8 cellular contexts compared by ENCODE assay signal in the genomic region with DNA sequence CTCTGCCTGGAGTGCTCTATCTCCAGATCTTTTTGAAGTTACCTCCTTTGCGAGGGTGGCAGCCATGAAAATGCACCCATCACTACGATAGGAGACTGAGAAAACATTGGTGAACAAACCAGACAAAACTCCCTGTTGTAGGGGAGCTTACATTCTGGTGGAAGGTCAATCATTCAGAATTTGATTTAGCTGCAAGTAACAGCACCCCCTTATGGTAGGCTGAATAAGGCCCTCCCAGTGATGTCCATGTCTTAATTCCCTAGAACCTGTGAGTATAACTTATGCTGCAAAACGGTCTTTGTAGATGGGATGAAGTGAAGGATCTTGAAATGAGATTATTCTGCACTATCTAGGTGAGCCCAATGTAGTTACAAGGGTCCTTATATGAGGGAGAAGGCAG. TPM values are rescaled to one million over a fixed set of nuclear protein-coding genes. Genes with fewer than 3 reads are reported as not detected.
DNase-seq lines count a peak whose midpoint lies in the region; ATAC-seq, FAIRE-seq and TF ChIP-seq lines count a peak whose summit lies in the region.

No MANE protein-coding gene starts in this region.

- no peak overlapping the region for H3K18ac ChIP-seq in mesenchymal stem cell (ENCODE audit: low read depth in 1 of 2, low read length in 2 of 2)

- no peaks in the 10 kb centered on the region for H4K20me1 ChIP-seq in astrocyte (ENCODE audit: insufficient read depth, low read length)

- TF ChIP-seq CTCF in AG04449 (IDR thresholded peaks at IDR 0.05; ENCODE audit: insufficient read depth, low read length, missing control alignments) (peak; percentile 22), astrocyte (IDR thresholded peaks at IDR 0.05; ENCODE audit: insufficient read depth, low read depth, low read length) (peak; percentile 50)

- no peak overlapping the region for H2AK5ac ChIP-seq in mesenchymal stem cell (ENCODE audit: low read length, severe bottlenecking)

- no peak overlapping the region for H2BK5ac ChIP-seq in mesenchymal stem cell (ENCODE audit: low read depth, low read length, poor library complexity, severe bottlenecking)

- no peak overlapping the region for H2BK12ac ChIP-seq in mesenchymal stem cell (ENCODE audit: low read length in 2 of 2)

- no peak overlapping the region for H4K8ac ChIP-seq in mesenchymal stem cell (ENCODE audit: low read length)

- no peak for FAIRE-seq in astrocyte (lab: Jason Lieb, UNC)

- H3K14ac ChIP-seq in mesenchymal stem cell (ENCODE audit: low read length in 2 of 2) = no peak overlapping the region

- H3K4me2 ChIP-seq in astrocyte (ENCODE audit: low read length) (no peak overlapping the region), mesenchymal stem cell (ENCODE audit: low read length, poor library complexity, severe bottlenecking) (no peak overlapping the region)

- H3K4me3 ChIP-seq in AG04449 (ENCODE audit: low read depth, low read length) (no peak overlapping the region), astrocyte (ENCODE audit: insufficient read depth, low read depth, low read length) (no peak overlapping the region), mesenchymal stem cell (ENCODE audit: insufficient read depth in 1 of 2, low read depth in 1 of 2, low read length in 2 of 2) (no peak overlapping the region)

- peaks cover 5% of the 10 kb centered on the region for H3K9me3 Mint-ChIP-seq in astrocyte (ENCODE audit: unreplicated experiment)

- 66% methylated on average over 3 of the region's 3 CpGs for WGBS in mesenchymal stem cell

- H3K36me3 Mint-ChIP-seq in astrocyte (ENCODE audit: low read depth, unreplicated experiment) = no peaks in the 10 kb centered on the region

- H4K91ac ChIP-seq in mesenchymal stem cell (ENCODE audit: low read length) = no peak overlapping the region

- H2BK15ac ChIP-seq in mesenchymal stem cell (ENCODE audit: low read depth, poor library complexity, severe bottlenecking) = no peak overlapping the region

- H3K79me1 ChIP-seq in mesenchymal stem cell (replicated peaks; ENCODE audit: low read length, poor library complexity, severe bottlenecking) = peaks cover 2% of the 10 kb centered on the region

- CTCF ChIA-PET in AG04449 (lab: Yijun Ruan, JAX) = interaction anchor here (0.7 to 1.8 kb wide), 3 partner anchors 8 to 55 kb away, joined by 3 to 6 read pairs (median 4); no protein-coding TSS in a partner anchor

- no peak overlapping the region for H3K4ac ChIP-seq in mesenchymal stem cell (ENCODE audit: low read depth in 1 of 2, low read length in 2 of 2)

- POLR2A ChIA-PET in AG04449 (lab: Yijun Ruan, JAX) = no interaction called here

- no peaks in the 10 kb centered on the region for H3K79me2 ChIP-seq in astrocyte (ENCODE audit: insufficient read depth, low read length)

- H3K9me3 ChIP-seq in astrocyte (ENCODE audit: insufficient read depth, low read depth, low read length) (no peaks in the 10 kb centered on the region), mesenchymal stem cell (ENCODE audit: control insufficient read depth, low read length) (no peaks in the 10 kb centered on the region)

- H2AFZ ChIP-seq in astrocyte (ENCODE audit: low read depth, low read length) = no peak overlapping the region
- H2AFZ ChIP-seq in mesenchymal stem cell (ENCODE audit: low read depth, low read length) = no peak overlapping the region

- no peak overlapping the region for H3K9ac ChIP-seq in astrocyte (ENCODE audit: low read length)
- no peak overlapping the region for H3K9ac ChIP-seq in mesenchymal stem cell (ENCODE audit: low read length)

- peaks cover 8% of the 10 kb centered on the region for H3K27me3 Mint-ChIP-seq in astrocyte (ENCODE audit: low read depth, unreplicated experiment)

- no peak overlapping the region for H3K4me3 Mint-ChIP-seq in astrocyte (ENCODE audit: unreplicated experiment)

- H3K27me3 ChIP-seq in astrocyte (ENCODE audit: insufficient read depth, low read length) (no peaks in the 10 kb centered on the region), mesenchymal stem cell (ENCODE audit: control insufficient read depth in 1 of 2, insufficient read depth in 1 of 2, low read length in 2 of 2) (peaks cover 0 to 2% of the 10 kb centered on the region in 2 experiments)

- peak; percentile 51 for ATAC-seq in GM18502 (IDR thresholded peaks at IDR 0.05; ENCODE audit: poor library complexity, unreplicated experiment)
- ATAC-seq in HG02840 (IDR thresholded peaks at IDR 0.05; ENCODE audit: low FRiP score, unreplicated experiment) = no peak
- ATAC-seq in HG03571 (IDR thresholded peaks at IDR 0.05; ENCODE audit: unreplicated experiment) = no peak
- no peak for ATAC-seq in HG03139 (IDR thresholded peaks at IDR 0.05; ENCODE audit: unreplicated experiment)

- H2BK120ac ChIP-seq in mesenchymal stem cell (ENCODE audit: low read depth, low read length) = no peak overlapping the region

- H3K4me1 Mint-ChIP-seq in astrocyte (ENCODE audit: low read depth, unreplicated experiment) = no peaks in the 10 kb centered on the region

- H3K36me3 ChIP-seq in astrocyte (ENCODE audit: insufficient read depth, low read length) (no peaks in the 10 kb centered on the region), mesenchymal stem cell (ENCODE audit: control insufficient read depth in 1 of 2, insufficient read depth in 2 of 2, low read depth in 1 of 2, low read length in 2 of 2) (no peaks in the 10 kb centered on the region)

- H3K23ac ChIP-seq in mesenchymal stem cell (ENCODE audit: low read length in 2 of 2) = no peak overlapping the region

- H3K4me1 ChIP-seq in astrocyte (ENCODE audit: insufficient read depth, low read length) (no peaks in the 10 kb centered on the region), mesenchymal stem cell (ENCODE audit: control insufficient read depth, insufficient read depth, low read depth, low read length) (peaks cover 1% of the 10 kb centered on the region)

- H3K27ac Mint-ChIP-seq in astrocyte (ENCODE audit: unreplicated experiment) = no peak overlapping the region

- no peak for DNase-seq in AG04449 (ENCODE audit: low read depth, low spot score)
- DNase-seq in Kasumi-1 (lab: John Stamatoyannopoulos, UW) = peak; percentile 82 to 85
- no peak for DNase-seq in astrocyte (ENCODE audit: low read depth)
- DNase-seq in mesenchymal stem cell = peak; percentile 28

- no peak overlapping the region for H3K27ac ChIP-seq in astrocyte (ENCODE audit: low read depth, low read length)
- H3K27ac ChIP-seq in mesenchymal stem cell (ENCODE audit: low read length, poor library complexity, severe bottlenecking) = no peak overlapping the region

RNA-seq across cellular contexts. Expression of a gene that starts 5.6 kb away (rescaled TPM):
- total RNA-seq in astrocyte = 0.61 and 0.91 TPM in 2 replicates
- 0.88 TPM for polyA plus RNA-seq in mesenchymal stem cell (2013, experiment 1 of 2)
- 0.86 TPM for polyA plus RNA-seq in mesenchymal stem cell (2013, experiment 2 of 2)

Comparison
In these comparisons a context has a peak if more than half of its experiments do, and no peak if none do; other contexts are left out.
1. DNase-seq: peak in Kasumi-1 (2 of 2) and mesenchymal stem cell (single experiment); none in AG04449 (single experiment) and astrocyte (single experiment).